In genomic region chr17:42577532-42578281, GRCh38 we compare ENCODE assay signal across 1 cellular context.
A peak's percentile ranks its signal among the peaks of the same experiment; 100 is the strongest.
TF ChIP-seq lines count a peak whose summit lies in the region.

PSMC3IP (minus strand) TSS chr17:42577729; CDS start chr17:42577686, 43 bp downstream.

TF ChIP-seq in HepG2, 621 proteins besides CTCF, POLR2A, EP300 and RAD21 (continued from another document and continues in another):
- TF ChIP-seq ZNF619 (CRISPR knock-in tag; IDR thresholded peaks at IDR 0.05) (peak; percentile 16; the same call in 1 of the 2 replicates), SMARCC2 (IDR thresholded peaks at IDR 0.05) (no peak), PHF5A (CRISPR knock-in tag; IDR thresholded peaks at IDR 0.05; ENCODE audit: low read depth, unreplicated experiment) (peak; percentile 45), ZNF282 (IDR thresholded peaks at IDR 0.05; ENCODE audit: partially characterized antibody) (no peak), FLYWCH1 (CRISPR knock-in tag; IDR thresholded peaks at IDR 0.05) (no peak), PLRG1 (conservative IDR thresholded peaks at IDR 0.05) (no peak), TBP (CRISPR knock-in tag; IDR thresholded peaks at IDR 0.05) (no peak), STAT5B (CRISPR knock-in tag; IDR thresholded peaks at IDR 0.05) (no peak; the same call in 1 of the 2 replicates), ZC3H13 (CRISPR knock-in tag; IDR thresholded peaks at IDR 0.05) (peak; percentile 96), GPN1 (CRISPR knock-in tag; IDR thresholded peaks at IDR 0.05; ENCODE audit: borderline replicate concordance) (no peak), SOX6 (IDR thresholded peaks at IDR 0.05) (no peak), SOX6 (CRISPR knock-in tag; IDR thresholded peaks at IDR 0.05) (peak; percentile 48), HIC2 (CRISPR knock-in tag; IDR thresholded peaks at IDR 0.05; ENCODE audit: low read depth) (no peak), RBM22 (optimal IDR thresholded peaks at IDR 0.05; ENCODE audit: low read length) (peak; percentile 91), MXD4 (CRISPR knock-in tag; IDR thresholded peaks at IDR 0.05) (no peak), MBD4 (IDR thresholded peaks at IDR 0.05; ENCODE audit: borderline replicate concordance, low read length) (no peak), ZNF260 (CRISPR knock-in tag; IDR thresholded peaks at IDR 0.05; ENCODE audit: borderline replicate concordance, low read depth) (no peak; the same call in 1 of the 2 replicates), ZNF773 (CRISPR knock-in tag; IDR thresholded peaks at IDR 0.05; ENCODE audit: borderline replicate concordance) (peak; percentile 45; the same call in 1 of the 2 replicates), KDM6A (CRISPR knock-in tag; IDR thresholded peaks at IDR 0.05; ENCODE audit: low read depth) (no peak), ZNF510 (CRISPR knock-in tag; IDR thresholded peaks at IDR 0.05; ENCODE audit: low read depth) (no peak), MXI1 (IDR thresholded peaks at IDR 0.05; ENCODE audit: borderline replicate concordance, low read depth, low read length) (peak; percentile 96; the same call in 2 of the 3 replicates), HNRNPL (IDR thresholded peaks at IDR 0.05; ENCODE audit: low read depth, low read length) (peak; percentile 74; the same call in 1 of the 2 replicates), ESRRA (CRISPR knock-in tag; IDR thresholded peaks at IDR 0.05; ENCODE audit: low read depth) (peak; percentile 45), ZSCAN30 (CRISPR knock-in tag; IDR thresholded peaks at IDR 0.05) (peak; percentile 65; the same call in 1 of the 2 replicates), ZNF670 (CRISPR knock-in tag; IDR thresholded peaks at IDR 0.05; ENCODE audit: borderline replicate concordance) (no peak), ZNF235 (CRISPR knock-in tag; IDR thresholded peaks at IDR 0.05; ENCODE audit: borderline replicate concordance) (no peak), ATM (IDR thresholded peaks at IDR 0.05; ENCODE audit: borderline replicate concordance) (no peak), ZGPAT (CRISPR knock-in tag; IDR thresholded peaks at IDR 0.05) (peak; percentile 91), RXRA (CRISPR knock-in tag; IDR thresholded peaks at IDR 0.05) (peak; percentile 99), MEIS1 (CRISPR knock-in tag; IDR thresholded peaks at IDR 0.05; ENCODE audit: borderline replicate concordance) (peak; percentile 35; the same call in 1 of the 2 replicates), ATF7-NPFF (CRISPR knock-in tag; IDR thresholded peaks at IDR 0.05; ENCODE audit: low read depth) (peak; percentile 72), ZNF747 (CRISPR knock-in tag; IDR thresholded peaks at IDR 0.05; ENCODE audit: borderline replicate concordance) (0 out of 2 replicates have a peak, but pooled peaks have one; percentile 67)
- TF ChIP-seq, protein P1, sequence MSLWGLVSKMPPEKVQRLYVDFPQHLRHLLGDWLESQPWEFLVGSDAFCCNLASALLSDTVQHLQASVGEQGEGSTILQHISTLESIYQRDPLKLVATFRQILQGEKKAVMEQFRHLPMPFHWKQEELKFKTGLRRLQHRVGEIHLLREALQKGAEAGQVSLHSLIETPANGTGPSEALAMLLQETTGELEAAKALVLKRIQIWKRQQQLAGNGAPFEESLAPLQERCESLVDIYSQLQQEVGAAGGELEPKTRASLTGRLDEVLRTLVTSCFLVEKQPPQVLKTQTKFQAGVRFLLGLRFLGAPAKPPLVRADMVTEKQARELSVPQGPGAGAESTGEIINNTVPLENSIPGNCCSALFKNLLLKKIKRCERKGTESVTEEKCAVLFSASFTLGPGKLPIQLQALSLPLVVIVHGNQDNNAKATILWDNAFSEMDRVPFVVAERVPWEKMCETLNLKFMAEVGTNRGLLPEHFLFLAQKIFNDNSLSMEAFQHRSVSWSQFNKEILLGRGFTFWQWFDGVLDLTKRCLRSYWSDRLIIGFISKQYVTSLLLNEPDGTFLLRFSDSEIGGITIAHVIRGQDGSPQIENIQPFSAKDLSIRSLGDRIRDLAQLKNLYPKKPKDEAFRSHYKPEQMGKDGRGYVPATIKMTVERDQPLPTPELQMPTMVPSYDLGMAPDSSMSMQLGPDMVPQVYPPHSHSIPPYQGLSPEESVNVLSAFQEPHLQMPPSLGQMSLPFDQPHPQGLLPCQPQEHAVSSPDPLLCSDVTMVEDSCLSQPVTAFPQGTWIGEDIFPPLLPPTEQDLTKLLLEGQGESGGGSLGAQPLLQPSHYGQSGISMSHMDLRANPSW (CRISPR knock-in tag; IDR thresholded peaks at IDR 0.05; ENCODE audit: borderline replicate concordance), result peak; percentile 74; the same call in 1 of the 2 replicates
- TF ChIP-seq, protein P2, sequence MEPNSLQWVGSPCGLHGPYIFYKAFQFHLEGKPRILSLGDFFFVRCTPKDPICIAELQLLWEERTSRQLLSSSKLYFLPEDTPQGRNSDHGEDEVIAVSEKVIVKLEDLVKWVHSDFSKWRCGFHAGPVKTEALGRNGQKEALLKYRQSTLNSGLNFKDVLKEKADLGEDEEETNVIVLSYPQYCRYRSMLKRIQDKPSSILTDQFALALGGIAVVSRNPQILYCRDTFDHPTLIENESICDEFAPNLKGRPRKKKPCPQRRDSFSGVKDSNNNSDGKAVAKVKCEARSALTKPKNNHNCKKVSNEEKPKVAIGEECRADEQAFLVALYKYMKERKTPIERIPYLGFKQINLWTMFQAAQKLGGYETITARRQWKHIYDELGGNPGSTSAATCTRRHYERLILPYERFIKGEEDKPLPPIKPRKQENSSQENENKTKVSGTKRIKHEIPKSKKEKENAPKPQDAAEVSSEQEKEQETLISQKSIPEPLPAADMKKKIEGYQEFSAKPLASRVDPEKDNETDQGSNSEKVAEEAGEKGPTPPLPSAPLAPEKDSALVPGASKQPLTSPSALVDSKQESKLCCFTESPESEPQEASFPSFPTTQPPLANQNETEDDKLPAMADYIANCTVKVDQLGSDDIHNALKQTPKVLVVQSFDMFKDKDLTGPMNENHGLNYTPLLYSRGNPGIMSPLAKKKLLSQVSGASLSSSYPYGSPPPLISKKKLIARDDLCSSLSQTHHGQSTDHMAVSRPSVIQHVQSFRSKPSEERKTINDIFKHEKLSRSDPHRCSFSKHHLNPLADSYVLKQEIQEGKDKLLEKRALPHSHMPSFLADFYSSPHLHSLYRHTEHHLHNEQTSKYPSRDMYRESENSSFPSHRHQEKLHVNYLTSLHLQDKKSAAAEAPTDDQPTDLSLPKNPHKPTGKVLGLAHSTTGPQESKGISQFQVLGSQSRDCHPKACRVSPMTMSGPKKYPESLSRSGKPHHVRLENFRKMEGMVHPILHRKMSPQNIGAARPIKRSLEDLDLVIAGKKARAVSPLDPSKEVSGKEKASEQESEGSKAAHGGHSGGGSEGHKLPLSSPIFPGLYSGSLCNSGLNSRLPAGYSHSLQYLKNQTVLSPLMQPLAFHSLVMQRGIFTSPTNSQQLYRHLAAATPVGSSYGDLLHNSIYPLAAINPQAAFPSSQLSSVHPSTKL (CRISPR knock-in tag; IDR thresholded peaks at IDR 0.05), result peak; percentile 54
- TF ChIP-seq, protein P3, sequence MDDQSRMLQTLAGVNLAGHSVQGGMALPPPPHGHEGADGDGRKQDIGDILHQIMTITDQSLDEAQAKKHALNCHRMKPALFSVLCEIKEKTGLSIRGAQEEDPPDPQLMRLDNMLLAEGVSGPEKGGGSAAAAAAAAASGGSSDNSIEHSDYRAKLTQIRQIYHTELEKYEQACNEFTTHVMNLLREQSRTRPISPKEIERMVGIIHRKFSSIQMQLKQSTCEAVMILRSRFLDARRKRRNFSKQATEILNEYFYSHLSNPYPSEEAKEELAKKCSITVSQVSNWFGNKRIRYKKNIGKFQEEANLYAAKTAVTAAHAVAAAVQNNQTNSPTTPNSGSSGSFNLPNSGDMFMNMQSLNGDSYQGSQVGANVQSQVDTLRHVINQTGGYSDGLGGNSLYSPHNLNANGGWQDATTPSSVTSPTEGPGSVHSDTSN (CRISPR knock-in tag; IDR thresholded peaks at IDR 0.05; ENCODE audit: borderline replicate concordance), result no peak
- TF ChIP-seq, protein P4, sequence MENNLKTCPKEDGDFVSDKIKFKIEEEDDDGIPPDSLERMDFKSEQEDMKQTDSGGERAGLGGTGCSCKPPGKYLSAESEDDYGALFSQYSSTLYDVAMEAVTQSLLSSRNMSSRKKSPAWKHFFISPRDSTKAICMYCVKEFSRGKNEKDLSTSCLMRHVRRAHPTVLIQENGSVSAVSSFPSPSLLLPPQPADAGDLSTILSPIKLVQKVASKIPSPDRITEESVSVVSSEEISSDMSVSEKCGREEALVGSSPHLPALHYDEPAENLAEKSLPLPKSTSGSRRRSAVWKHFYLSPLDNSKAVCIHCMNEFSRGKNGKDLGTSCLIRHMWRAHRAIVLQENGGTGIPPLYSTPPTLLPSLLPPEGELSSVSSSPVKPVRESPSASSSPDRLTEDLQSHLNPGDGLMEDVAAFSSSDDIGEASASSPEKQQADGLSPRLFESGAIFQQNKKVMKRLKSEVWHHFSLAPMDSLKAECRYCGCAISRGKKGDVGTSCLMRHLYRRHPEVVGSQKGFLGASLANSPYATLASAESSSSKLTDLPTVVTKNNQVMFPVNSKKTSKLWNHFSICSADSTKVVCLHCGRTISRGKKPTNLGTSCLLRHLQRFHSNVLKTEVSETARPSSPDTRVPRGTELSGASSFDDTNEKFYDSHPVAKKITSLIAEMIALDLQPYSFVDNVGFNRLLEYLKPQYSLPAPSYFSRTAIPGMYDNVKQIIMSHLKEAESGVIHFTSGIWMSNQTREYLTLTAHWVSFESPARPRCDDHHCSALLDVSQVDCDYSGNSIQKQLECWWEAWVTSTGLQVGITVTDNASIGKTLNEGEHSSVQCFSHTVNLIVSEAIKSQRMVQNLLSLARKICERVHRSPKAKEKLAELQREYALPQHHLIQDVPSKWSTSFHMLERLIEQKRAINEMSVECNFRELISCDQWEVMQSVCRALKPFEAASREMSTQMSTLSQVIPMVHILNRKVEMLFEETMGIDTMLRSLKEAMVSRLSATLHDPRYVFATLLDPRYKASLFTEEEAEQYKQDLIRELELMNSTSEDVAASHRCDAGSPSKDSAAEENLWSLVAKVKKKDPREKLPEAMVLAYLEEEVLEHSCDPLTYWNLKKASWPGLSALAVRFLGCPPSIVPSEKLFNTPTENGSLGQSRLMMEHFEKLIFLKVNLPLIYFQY (CRISPR knock-in tag; IDR thresholded peaks at IDR 0.05; ENCODE audit: borderline replicate concordance), result peak; percentile 100
- TF ChIP-seq, protein P5, sequence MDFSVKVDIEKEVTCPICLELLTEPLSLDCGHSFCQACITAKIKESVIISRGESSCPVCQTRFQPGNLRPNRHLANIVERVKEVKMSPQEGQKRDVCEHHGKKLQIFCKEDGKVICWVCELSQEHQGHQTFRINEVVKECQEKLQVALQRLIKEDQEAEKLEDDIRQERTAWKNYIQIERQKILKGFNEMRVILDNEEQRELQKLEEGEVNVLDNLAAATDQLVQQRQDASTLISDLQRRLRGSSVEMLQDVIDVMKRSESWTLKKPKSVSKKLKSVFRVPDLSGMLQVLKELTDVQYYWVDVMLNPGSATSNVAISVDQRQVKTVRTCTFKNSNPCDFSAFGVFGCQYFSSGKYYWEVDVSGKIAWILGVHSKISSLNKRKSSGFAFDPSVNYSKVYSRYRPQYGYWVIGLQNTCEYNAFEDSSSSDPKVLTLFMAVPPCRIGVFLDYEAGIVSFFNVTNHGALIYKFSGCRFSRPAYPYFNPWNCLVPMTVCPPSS (IDR thresholded peaks at IDR 0.05), result no peak
